ENCODE assay signal across 8 cellular contexts in the genomic region with DNA sequence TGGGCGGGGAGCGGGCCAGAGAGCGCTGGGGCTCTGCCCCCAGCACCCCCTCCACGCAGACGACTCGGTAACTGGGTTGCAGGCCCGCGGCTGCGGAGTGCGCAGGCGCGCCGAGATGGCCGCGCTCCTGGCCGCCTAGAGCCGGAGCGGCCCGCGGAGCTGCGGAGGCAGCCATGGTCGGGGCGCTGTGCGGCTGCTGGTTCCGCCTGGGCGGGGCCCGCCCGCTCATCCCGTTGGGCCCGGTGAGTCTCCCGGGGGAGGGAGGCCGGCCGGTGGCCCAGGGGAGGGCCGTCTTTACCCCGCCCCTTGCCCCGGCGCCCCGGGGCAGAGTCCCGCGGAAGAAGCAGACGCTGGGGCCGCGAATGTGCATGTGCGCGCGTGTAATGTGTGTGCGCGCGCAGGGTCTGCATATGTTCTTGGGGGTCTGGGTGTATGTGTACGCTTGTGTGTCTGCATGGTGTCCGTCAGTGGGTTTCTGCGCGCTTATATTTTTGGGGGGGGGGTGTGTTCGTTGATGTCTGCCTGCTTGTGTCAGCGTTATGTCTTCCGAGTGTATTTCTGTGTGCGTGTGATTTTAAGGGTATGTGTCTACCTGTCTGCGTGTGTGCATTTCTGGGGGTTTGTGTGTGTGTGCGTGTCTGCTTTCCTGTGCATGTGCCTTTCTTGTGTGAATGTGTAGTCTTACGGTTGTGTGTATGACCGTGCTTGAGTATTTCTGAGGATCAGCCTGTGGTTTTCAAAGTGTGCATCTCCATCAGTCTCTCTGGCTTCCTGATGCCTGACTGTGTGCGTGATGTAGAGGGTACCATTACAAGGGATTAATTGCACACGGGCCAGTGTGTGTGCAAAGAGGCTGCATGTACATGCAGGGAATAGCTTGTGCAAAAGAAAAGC. TPM values are rescaled to one million over a fixed set of nuclear protein-coding genes. Genes with fewer than 3 reads are reported as not detected.
A peak's percentile ranks its signal among the peaks of the same experiment; 100 is the strongest.
DNase-seq lines count a peak whose midpoint lies in the region; ATAC-seq and TF ChIP-seq lines count a peak whose summit lies in the region.

Gene ABHD14A (plus strand): TSS at position 102 of the 894 bp plus-strand sequence. CDS start 72 bp downstream, at position 174.

- CTCF ChIA-PET in AG04450 (lab: Charles Lee) = interaction anchor here (0.6 to 3.4 kb wide), 5 partner anchors 8 to 542 kb away, joined by 3 to 48 read pairs (median 6); partner anchors contain the start of genes ACY1, PARP3 and RRP9

- H3K27ac Mint-ChIP-seq in natural killer cell treated with Interleukin-12 subunit alpha and Interleukin-12 subunit beta and Interleukin-15 and Interleukin-18, amount 100 ng/mL, for 72 hours = peak within 1 kb of the TSS; percentile 64 to 93

- ATAC-seq in GM18907 (IDR thresholded peaks at IDR 0.05; ENCODE audit: unreplicated experiment) = peak; percentile 54
- ATAC-seq in HG03432 (IDR thresholded peaks at IDR 0.05; ENCODE audit: unreplicated experiment) = peak; percentile 64
- ATAC-seq in natural killer cell treated with Interleukin-12 subunit alpha and Interleukin-12 subunit beta and Interleukin-15 and Interleukin-18, amount 100 ng/mL, for 72 hours = peak; percentile 85 to 89

- POLR2A ChIA-PET in AG04450 (lab: Yijun Ruan, JAX) = interaction anchor here (0.6 to 0.9 kb wide), 2 partner anchors 9 to 644 kb away, joined by 3 read pairs; no protein-coding TSS in a partner anchor

- H3K27me3 Mint-ChIP-seq in natural killer cell treated with Interleukin-12 subunit alpha and Interleukin-12 subunit beta and Interleukin-15 and Interleukin-18, amount 100 ng/mL, for 72 hours = no peaks in the 10 kb centered on the region

- TF ChIP-seq CTCF in AG04450 (IDR thresholded peaks at IDR 0.05; ENCODE audit: low read depth, low read length) = no peak

- H3K4me3 ChIP-seq in AG04450 (ENCODE audit: low read depth, low read length) = peak within 1 kb of the TSS; percentile 91

- H3K9me3 ChIP-seq in AG04450 (ENCODE audit: control insufficient read depth, insufficient read depth, low read length) = peaks cover 3% of the 10 kb centered on the region; the same call in 1 of the 2 replicates

- H3K36me3 Mint-ChIP-seq in natural killer cell treated with Interleukin-12 subunit alpha and Interleukin-12 subunit beta and Interleukin-15 and Interleukin-18, amount 100 ng/mL, for 72 hours = no peaks in the 10 kb centered on the region

- no peaks in the 10 kb centered on the region for H3K27me3 ChIP-seq in AG04450 (ENCODE audit: control insufficient read depth, insufficient read depth, low read length)

- H3K27ac ChIP-seq in AG04450 (ENCODE audit: low read depth, low read length) (peak within 1 kb of the TSS; percentile 47), substantia nigra (ENCODE audit: low read depth, low read length, poor library complexity, severe bottlenecking) (peak within 1 kb of the TSS; percentile 96)

- peaks cover 27 to 28% of the 10 kb centered on the region in 2 donors for H3K4me1 Mint-ChIP-seq in natural killer cell treated with Interleukin-12 subunit alpha and Interleukin-12 subunit beta and Interleukin-15 and Interleukin-18, amount 100 ng/mL, for 72 hours (ENCODE audit: low read depth in 2 of 2)

- peak within 1 kb of the TSS; percentile 96 for H3K4me3 Mint-ChIP-seq in natural killer cell treated with Interleukin-12 subunit alpha and Interleukin-12 subunit beta and Interleukin-15 and Interleukin-18, amount 100 ng/mL, for 72 hours

- H3K9me3 Mint-ChIP-seq in natural killer cell treated with Interleukin-12 subunit alpha and Interleukin-12 subunit beta and Interleukin-15 and Interleukin-18, amount 100 ng/mL, for 72 hours = no peaks in the 10 kb centered on the region

- DNase-seq in AG04450 (ENCODE audit: low read depth, low spot score) (no peak), RKO (ENCODE audit: low spot score) (peak; percentile 81), fibroblast of the conjunctiva (ENCODE audit: low read depth) (peak; percentile 29), substantia nigra (lab: John Stamatoyannopoulos, UW) (peak in 44 of 49 donors; percentile 27 to 84 (median 58))
- DNase-seq in activated effector memory CD4-positive, alpha-beta T cell treated with anti-CD3 and anti-CD28 coated beads, Interleukin-2, amount 50 U/mL, for 16 hours = peak; percentile 91
- DNase-seq in natural killer cell treated with Interleukin-12 subunit alpha and Interleukin-12 subunit beta and Interleukin-15 and Interleukin-18, amount 100 ng/mL, for 72 hours (ENCODE audit: low spot score) = peak; percentile 85

RNA-seq across cellular contexts. Expression of gene ABHD14A, which starts in this region (rescaled TPM):
- 8.2 and 9.9 TPM in 2 replicates for polyA plus RNA-seq in AG04450 (2011; rRNA removed)
- polyA minus RNA-seq in AG04450 (2011; rRNA and poly(A)+ RNA removed) = 5.0 and 7.1 TPM in 2 replicates
- total RNA-seq in natural killer cell treated with Interleukin-12 subunit alpha and Interleukin-12 subunit beta and Interleukin-15 and Interleukin-18, amount 100 ng/mL, for 72 hours = 10 to 100 TPM in 1 of 2 donors, 1 to 10 TPM in 1; 8.7 to 13.1 TPM
